8 cellular contexts compared by ENCODE assay signal in genomic region chr17:3911271-3912053, GRCh38. TPM values are rescaled to one million over a fixed set of nuclear protein-coding genes. Genes with fewer than 3 reads are reported as not detected.
DNase-seq lines count a peak whose midpoint lies in the region; ATAC-seq, FAIRE-seq and TF ChIP-seq lines count a peak whose summit lies in the region.

No MANE protein-coding gene starts in this region.

- 44 to 51% methylated on average over 30 of the region's 30 CpGs for WGBS in lower leg skin, 2 donors

- intact Hi-C loops in lower leg skin (cut with DNase I; ENCODE audit: low total_unique reads) = loop anchor here (5.0 kb wide), 1 partner anchor 91 kb away; no protein-coding TSS in a partner anchor

- H3K4me3 ChIP-seq in lower leg skin (ENCODE audit: low read depth, poor library complexity, severe bottlenecking) = no peak overlapping the region

- no peak for TF ChIP-seq CTCF in lower leg skin (IDR thresholded peaks at IDR 0.05)

- peak; percentile 63 for DNase-seq in NOMO-1 treated with dmso at 0.1 percent for 144 hours (lab: John Stamatoyannopoulos, UW; ENCODE audit: unreplicated experiment)
- peak; percentile 55 for DNase-seq in activated gamma-delta T cell treated with Interleukin-2 at 50 U/mL for 16 hours
- peak; percentile 56 for DNase-seq in stimulated activated CD4-positive, alpha-beta T cell treated with anti-CD3 and anti-CD28 coated beads, Interleukin-12 subunit alpha, Interleukin-12 subunit beta, amount 100 ng/mL, for 4 hours
- DNase-seq in lower leg skin (ENCODE audit: low spot score in 2 of 2) = no peak
- DNase-seq in urothelium cell line (ENCODE audit: low spot score) = no peak
- no peak for DNase-seq in OCI-M1 (lab: John Stamatoyannopoulos, UW)

- peak; percentile 57 for ATAC-seq in GM18873 (IDR thresholded peaks at IDR 0.05; ENCODE audit: low FRiP score, unreplicated experiment)
- ATAC-seq in HG02870 (IDR thresholded peaks at IDR 0.05; ENCODE audit: unreplicated experiment) = peak; percentile 62

- no peak for TF ChIP-seq POLR2A in lower leg skin (IDR thresholded peaks at IDR 0.05)

- FAIRE-seq in urothelium cell line (lab: Jason Lieb, UNC) = no peak

RNA-seq across cellular contexts. Expression of gene P2RX1, which starts 4.8 kb away (rescaled TPM):
- 1 to 10 TPM in 2 of 4 donors, under 1 TPM in 2; 0.56 to 5.0 (median 1.0) TPM for total RNA-seq in lower leg skin

RNA-seq across cellular contexts. Expression of gene CAMKK1, which starts 18.6 kb away (rescaled TPM):
- total RNA-seq in lower leg skin = 10 to 100 TPM in 3 of 4 donors, 1 to 10 TPM in 1; 7.3 to 21.2 (median 14.6) TPM

RNA-seq across cellular contexts. Expression of gene ATP2A3, which starts 52.8 kb away (rescaled TPM):
- 10 to 100 TPM in 3 of 4 donors, 1 to 10 TPM in 1; 8.5 to 60.7 (median 36.4) TPM for total RNA-seq in lower leg skin

Comparison
In these comparisons a context has a peak if more than half of its experiments do, and no peak if none do; other contexts are left out.
1. DNase-seq: peak in NOMO-1 treated with dmso at 0.1 percent for 144 hours (single experiment), activated gamma-delta T cell treated with Interleukin-2 at 50 U/mL for 16 hours (single experiment) and stimulated activated CD4-positive, alpha-beta T cell treated with anti-CD3 and anti-CD28 coated beads, Interleukin-12 subunit alpha, Interleukin-12 subunit beta, amount 100 ng/mL, for 4 hours (single experiment); none in lower leg skin (0 of 2), urothelium cell line (single experiment) and OCI-M1 (single experiment).